ENCODE assay signal across 2 cellular contexts in the genomic region with DNA sequence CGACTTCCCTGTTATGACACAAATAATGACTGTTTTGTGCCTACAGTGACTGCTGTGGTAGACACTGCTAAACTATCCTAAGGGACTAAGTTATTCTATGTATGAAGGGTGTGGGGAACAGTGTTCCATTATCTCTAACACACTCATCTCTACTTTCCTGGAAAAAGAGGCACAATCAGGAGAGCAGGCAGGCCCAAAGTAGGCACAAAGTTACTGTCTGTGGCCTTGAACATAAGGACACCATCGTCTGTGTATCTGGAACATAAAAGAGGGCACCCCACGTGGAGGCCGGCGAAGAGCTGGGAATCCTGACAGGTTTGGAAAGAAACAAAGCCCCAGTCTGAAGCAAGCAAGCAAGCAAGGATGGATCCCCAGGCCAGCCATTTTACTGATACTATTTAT.
TF ChIP-seq lines count a peak whose summit lies in the region.

No MANE protein-coding gene starts in this region.

TF ChIP-seq in SK-N-SH, 30 proteins besides CTCF, POLR2A, EP300 and RAD21 (continued from another document):
- no peak for TF ChIP-seq IRF3 (IDR thresholded peaks at IDR 0.05; ENCODE audit: low read depth, low read length)
- TF ChIP-seq FOXJ3 (CRISPR knock-in tag; IDR thresholded peaks at IDR 0.05): no peak
- no peak for TF ChIP-seq USF1 (IDR thresholded peaks at IDR 0.05; ENCODE audit: borderline replicate concordance, low read depth)
- TF ChIP-seq YY1 (IDR thresholded peaks at IDR 0.05; ENCODE audit: low read depth): no peak
- TF ChIP-seq MEF2A (IDR thresholded peaks at IDR 0.05; ENCODE audit: borderline replicate concordance, low read depth): no peak
- TF ChIP-seq EZH2phosphoT487 (IDR thresholded peaks at IDR 0.05; ENCODE audit: borderline replicate concordance, low read depth): no peak
- no peak for TF ChIP-seq RFX5 (IDR thresholded peaks at IDR 0.05; ENCODE audit: low read length)
- TF ChIP-seq MXI1 (IDR thresholded peaks at IDR 0.05; ENCODE audit: low read depth, low read length): no peak
- TF ChIP-seq SMC3 (IDR thresholded peaks at IDR 0.05; ENCODE audit: low read depth, low read length): no peak
- TF ChIP-seq NRF1 (IDR thresholded peaks at IDR 0.05; ENCODE audit: low read depth, low read length): no peak
- TF ChIP-seq ZBTB33 (IDR thresholded peaks at IDR 0.05; ENCODE audit: borderline replicate concordance, low read depth): no peak
- no peak for TF ChIP-seq RXRA (IDR thresholded peaks at IDR 0.05; ENCODE audit: borderline replicate concordance, low read depth)
- no peak for TF ChIP-seq TAF1 (IDR thresholded peaks at IDR 0.05; ENCODE audit: borderline replicate concordance, low read depth, low read length)
- TF ChIP-seq TCF12 (IDR thresholded peaks at IDR 0.05): no peak
- no peak for TF ChIP-seq PBX3 (IDR thresholded peaks at IDR 0.05)
- TF ChIP-seq FOXM1 (IDR thresholded peaks at IDR 0.05; ENCODE audit: low read depth): no peak

TF ChIP-seq in SK-N-SH treated with all-trans-retinoic acid at 6 μM for 48 hours, 23 proteins besides CTCF, POLR2A, EP300 and RAD21 (continued from another document):
- TF ChIP-seq POU6F1 (CRISPR knock-in tag; IDR thresholded peaks at IDR 0.05; ENCODE audit: borderline replicate concordance, low read depth) (no peak), ZNF565 (CRISPR knock-in tag; conservative IDR thresholded peaks at IDR 0.05; ENCODE audit: low read depth) (no peak), SNAI2 (CRISPR knock-in tag; IDR thresholded peaks at IDR 0.05) (no peak), BACH2 (CRISPR knock-in tag; IDR thresholded peaks at IDR 0.05; ENCODE audit: borderline replicate concordance) (no peak), PATZ1 (CRISPR knock-in tag; IDR thresholded peaks at IDR 0.05; ENCODE audit: borderline replicate concordance) (no peak), TCF4 (CRISPR knock-in tag; IDR thresholded peaks at IDR 0.05; ENCODE audit: borderline replicate concordance) (no peak), ZC3H10 (CRISPR knock-in tag; IDR thresholded peaks at IDR 0.05) (no peak), CSRNP3 (CRISPR knock-in tag; IDR thresholded peaks at IDR 0.05) (no peak)
TF ChIP-seq in SK-N-SH treated with all-trans-retinoic acid at 6 μM for 48 hours: peak in this region for 0.
